15 cellular contexts compared by ENCODE assay signal in the genomic region with DNA sequence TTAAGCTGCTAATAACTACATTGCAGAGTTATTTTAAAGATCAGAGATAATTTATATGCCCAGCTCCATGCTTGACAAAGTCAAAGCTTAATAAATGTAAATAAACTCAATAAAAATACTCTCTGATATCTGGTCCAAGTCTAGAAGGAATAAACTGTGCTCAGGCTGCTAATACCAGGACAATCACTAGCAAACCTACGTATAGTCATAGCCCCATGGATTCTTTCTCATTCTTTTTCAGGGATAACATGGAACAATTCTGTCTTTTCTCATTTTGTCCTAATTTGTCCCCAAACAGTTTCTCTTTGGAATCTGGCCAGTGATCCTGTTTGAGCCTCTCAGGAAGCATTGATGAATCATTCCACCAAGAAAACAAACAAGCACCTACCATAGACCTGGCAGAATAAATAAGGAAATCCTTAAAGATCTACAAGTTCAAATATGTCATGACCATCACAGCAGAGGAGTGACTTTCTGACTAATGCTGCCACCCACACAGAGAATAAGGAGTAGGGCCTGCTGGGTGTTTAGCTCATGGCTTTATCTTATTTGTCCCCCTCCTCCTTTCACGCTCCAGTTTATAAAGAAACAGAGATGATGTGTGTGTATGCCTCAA. TPM values are rescaled to one million over a fixed set of nuclear protein-coding genes. Genes with fewer than 3 reads are reported as not detected.
DNase-seq lines count a peak whose midpoint lies in the region; ATAC-seq and TF ChIP-seq lines count a peak whose summit lies in the region.
"Had no signal": no experiment of that assay in that cellular context is flagged by ENCODE, and none has a peak within 500 bp of the region (broad histone marks: within the 10 kb centered on the region; RNA-seq: fewer than 3 reads in every experiment).

No MANE protein-coding gene starts in this region.

- DNase-seq in HPDE6-E6E7 (ENCODE audit: extremely low spot score) (peak; percentile 59), astrocyte of the hippocampus (ENCODE audit: low read depth, low spot score) (peak; percentile 48), kidney glomerular epithelial cell (lab: John Stamatoyannopoulos, UW) (peak; percentile 41), mesendoderm (no peak), NCI-H1436 (lab: John Stamatoyannopoulos, UW) (no peak)
- DNase-seq in stimulated activated CD4-positive, alpha-beta T cell treated with anti-CD3 and anti-CD28 coated beads, Interleukin-15, amount 100 ng/mL, for 24 hours, result no peak
- no peak for DNase-seq in activated CD8-positive, alpha-beta memory T cell treated with anti-CD3 and anti-CD28 coated beads, Interleukin-2, amount 10 ng/mL, durations not matched to agents 7 days and 5 days
- DNase-seq: naive thymus-derived CD8-positive, alpha-beta T cell; NCI-H1105; NCI-H524 treated with DMSO at 0.1 percent for 48 hours had no signal

- H2AK5ac ChIP-seq in mesendoderm (ENCODE audit: low read length), result no peak overlapping the region

- H2BK15ac ChIP-seq in mesendoderm (replicated peaks; ENCODE audit: low read depth), result no peak overlapping the region

- no peaks in the 10 kb centered on the region for H3K4me1 ChIP-seq in mesendoderm (ENCODE audit: control insufficient read depth, low read depth, low read length)

- no peak overlapping the region for H3K23ac ChIP-seq in mesendoderm (ENCODE audit: low read length)

- no peak overlapping the region for H3K27ac Mint-ChIP-seq in activated CD8-positive, alpha-beta memory T cell treated with anti-CD3 and anti-CD28 coated beads, Interleukin-2, amount 10 ng/mL, durations not matched to agents 7 days and 5 days
- H3K27ac Mint-ChIP-seq: naive thymus-derived CD8-positive, alpha-beta T cell had no signal

- H3K9ac ChIP-seq in mesendoderm (ENCODE audit: low read length), result no peak overlapping the region

- no peak overlapping the region for H4K5ac ChIP-seq in mesendoderm (ENCODE audit: low read length)

- no peak for ATAC-seq in activated CD8-positive, alpha-beta memory T cell treated with anti-CD3 and anti-CD28 coated beads, Interleukin-2, amount 10 ng/mL, durations not matched to agents 7 days and 5 days
- ATAC-seq: naive thymus-derived CD8-positive, alpha-beta T cell had no signal

- H3K4me2 ChIP-seq in mesendoderm (ENCODE audit: low read length), result no peak overlapping the region

- H3K4ac ChIP-seq in mesendoderm (ENCODE audit: low read depth, low read length), result no peak overlapping the region

- no peaks in the 10 kb centered on the region for H3K9me3 Mint-ChIP-seq in activated CD8-positive, alpha-beta memory T cell treated with anti-CD3 and anti-CD28 coated beads, Interleukin-2, amount 10 ng/mL, durations not matched to agents 7 days and 5 days (ENCODE audit: low read depth)
- H3K9me3 Mint-ChIP-seq: brain; naive thymus-derived CD8-positive, alpha-beta T cell had no signal

- peaks cover 9% of the 10 kb centered on the region for H3K36me3 Mint-ChIP-seq in activated CD8-positive, alpha-beta memory T cell treated with anti-CD3 and anti-CD28 coated beads, Interleukin-2, amount 10 ng/mL, durations not matched to agents 7 days and 5 days

- no peak overlapping the region for H2BK5ac ChIP-seq in mesendoderm (ENCODE audit: low read length)

- peak overlapping the region; percentile 52 for H3K27ac ChIP-seq in 22Rv1
- no peak overlapping the region for H3K27ac ChIP-seq in mesendoderm (ENCODE audit: low read depth, low read length)
- H3K27ac ChIP-seq: thoracic aorta had no signal

- H3K18ac ChIP-seq in mesendoderm (ENCODE audit: low read length), result no peak overlapping the region

- no peak for TF ChIP-seq CTCF in 22Rv1 (IDR thresholded peaks at IDR 0.05)

- H3K79me1 ChIP-seq in mesendoderm (ENCODE audit: low read length), result no peaks in the 10 kb centered on the region

- H3K27me3 Mint-ChIP-seq in activated CD8-positive, alpha-beta memory T cell treated with anti-CD3 and anti-CD28 coated beads, Interleukin-2, amount 10 ng/mL, durations not matched to agents 7 days and 5 days, result no peaks in the 10 kb centered on the region
- H3K27me3 Mint-ChIP-seq: brain; naive thymus-derived CD8-positive, alpha-beta T cell had no signal

- no peak overlapping the region for H2BK120ac ChIP-seq in mesendoderm (ENCODE audit: low read depth, low read length)

- CTCF ChIA-PET in activated CD8-positive, alpha-beta memory T cell treated with anti-CD3 and anti-CD28 coated beads, Interleukin-2, amount 10 ng/mL, durations not matched to agents 7 days and 5 days (lab: Charles Lee), result interaction anchor here (0.5 to 1.6 kb wide), 2 partner anchors 100 to 220 kb away, joined by 3 to 6 read pairs; no protein-coding TSS in a partner anchor

- no peaks in the 10 kb centered on the region for H3K79me2 ChIP-seq in mesendoderm (ENCODE audit: control insufficient read depth, insufficient read depth, low read length)

- H4K8ac ChIP-seq in mesendoderm (ENCODE audit: low read depth, low read length), result no peak overlapping the region

- no peak overlapping the region for H3K4me3 ChIP-seq in mesendoderm (ENCODE audit: low read length)
- H3K4me3 ChIP-seq: thoracic aorta had no signal

- no peaks in the 10 kb centered on the region for H3K36me3 ChIP-seq in mesendoderm (ENCODE audit: control insufficient read depth, insufficient read depth, low read length)
- H3K36me3 ChIP-seq: thoracic aorta had no signal

- no peak overlapping the region for H3K4me3 Mint-ChIP-seq in activated CD8-positive, alpha-beta memory T cell treated with anti-CD3 and anti-CD28 coated beads, Interleukin-2, amount 10 ng/mL, durations not matched to agents 7 days and 5 days
- H3K4me3 Mint-ChIP-seq: brain; naive thymus-derived CD8-positive, alpha-beta T cell had no signal

- H3K27me3 ChIP-seq in mesendoderm (ENCODE audit: insufficient read depth, low read length, poor library complexity), result no peaks in the 10 kb centered on the region

- peaks cover 7% of the 10 kb centered on the region for H3K4me1 Mint-ChIP-seq in activated CD8-positive, alpha-beta memory T cell treated with anti-CD3 and anti-CD28 coated beads, Interleukin-2, amount 10 ng/mL, durations not matched to agents 7 days and 5 days
- H3K4me1 Mint-ChIP-seq: brain had no signal

- no CpG with 5 or more reads among the region's 2 CpGs for WGBS in mesendoderm (ENCODE audit: extremely low coverage, insufficient coverage, low lambda C conversion rate)

- no peak overlapping the region for H3K56ac ChIP-seq in mesendoderm (ENCODE audit: low read length)

RNA-seq across cellular contexts. Expression of a gene that starts 14.1 kb away (rescaled TPM):
- total RNA-seq in activated CD8-positive, alpha-beta memory T cell treated with anti-CD3 and anti-CD28 coated beads, Interleukin-2, amount 10 ng/mL, durations not matched to agents 7 days and 5 days, result not detected
- polyA plus RNA-seq in mesendoderm (2013, experiment 1 of 2), result 0.03 TPM
- polyA plus RNA-seq in mesendoderm (2013, experiment 2 of 2), result 0.06 TPM
- total RNA-seq: naive thymus-derived CD8-positive, alpha-beta T cell; SK-MEL-5 had no signal
- polyA plus RNA-seq: AG04450; naive thymus-derived CD8-positive, alpha-beta T cell had no signal

RNA-seq across cellular contexts. Expression of a gene that starts 46.7 kb away (rescaled TPM):
- under 1 TPM; 0.20 to 0.28 TPM for total RNA-seq in activated CD8-positive, alpha-beta memory T cell treated with anti-CD3 and anti-CD28 coated beads, Interleukin-2, amount 10 ng/mL, durations not matched to agents 7 days and 5 days
- 13.6 TPM for polyA plus RNA-seq in mesendoderm (2013, experiment 1 of 2)
- 13.4 TPM for polyA plus RNA-seq in mesendoderm (2013, experiment 2 of 2)

Comparison
In these comparisons a context has a peak if more than half of its experiments do, and no peak if none do; other contexts are left out.
1. DNase-seq: peak in HPDE6-E6E7 (single experiment), astrocyte of the hippocampus (single experiment) and kidney glomerular epithelial cell (single experiment); none in stimulated activated CD4-positive, alpha-beta T cell treated with anti-CD3 and anti-CD28 coated beads, Interleukin-15, amount 100 ng/mL, for 24 hours (single experiment), activated CD8-positive, alpha-beta memory T cell treated with anti-CD3 and anti-CD28 coated beads, Interleukin-2, amount 10 ng/mL, durations not matched to agents 7 days and 5 days (single experiment), mesendoderm (single experiment) and NCI-H1436 (single experiment).